ENCODE assay signal across 9 cellular contexts in the genomic region with DNA sequence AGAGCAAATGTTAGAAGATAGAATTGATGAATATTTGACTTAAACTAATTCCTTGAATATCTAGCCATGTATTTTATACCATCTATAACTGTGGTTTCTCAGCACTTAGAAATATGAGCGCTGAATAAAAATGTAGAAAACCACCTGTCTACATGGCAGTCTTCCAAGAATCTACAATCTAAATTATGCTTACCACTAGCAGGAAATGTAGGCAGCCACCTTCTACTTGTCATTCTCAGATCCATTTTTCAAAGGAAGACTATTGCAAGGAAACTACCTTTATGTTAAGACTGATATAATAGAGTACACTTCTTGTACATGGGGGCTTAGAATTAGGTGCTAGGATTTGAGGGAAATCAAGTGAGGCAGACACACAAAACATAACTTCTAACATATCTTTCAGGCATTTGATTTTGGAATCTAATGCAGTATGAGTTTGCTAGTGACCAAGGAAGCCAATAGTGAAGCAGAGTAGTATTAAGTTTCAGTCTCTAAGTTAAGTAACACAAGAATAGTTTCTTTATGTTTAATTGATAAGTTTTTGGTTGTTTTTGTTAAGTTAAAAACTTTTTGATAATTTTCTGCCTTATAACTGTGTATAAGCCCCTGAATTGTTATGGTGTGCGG.
A peak's percentile ranks its signal among the peaks of the same experiment; 100 is the strongest.
DNase-seq lines count a peak whose midpoint lies in the region; ATAC-seq and TF ChIP-seq lines count a peak whose summit lies in the region.
"Had no signal": no experiment of that assay in that cellular context is flagged by ENCODE, and none has a peak within 500 bp of the region (broad histone marks: within the 10 kb centered on the region; RNA-seq: fewer than 3 reads in every experiment).

No MANE protein-coding gene starts in this region.

- H3K36me3 Mint-ChIP-seq in CD4-positive, alpha-beta memory T cell: peaks cover 4 to 19% of the 10 kb centered on the region in 2 donors
- peaks cover 2% of the 10 kb centered on the region for H3K36me3 Mint-ChIP-seq in activated naive CD8-positive, alpha-beta T cell
- H3K36me3 Mint-ChIP-seq in Caco-2 (ENCODE audit: insufficient read depth, unreplicated experiment) (no peaks in the 10 kb centered on the region), nephron progenitor cell (ENCODE audit: low read depth) (no peaks in the 10 kb centered on the region)

- no peaks in the 10 kb centered on the region for H3K27me3 ChIP-seq in CD4-positive, alpha-beta memory T cell (ENCODE audit: insufficient read depth, low read length)
- H3K27me3 ChIP-seq in H7 (ENCODE audit: control insufficient read depth, insufficient read depth, low read length) (no peaks in the 10 kb centered on the region), Caco-2 (replicated peaks; ENCODE audit: control insufficient read depth, insufficient read depth, low read length) (no peaks in the 10 kb centered on the region)

- no TSS peak for BruUV-seq in Caco-2 (replicated peaks; lab: Mats Ljungman, UMichigan)

- no peak for TF ChIP-seq POLR2A in GM18505 (IDR thresholded peaks at IDR 0.05; ENCODE audit: borderline replicate concordance, extremely low read depth, insufficient read depth, insufficient read length)

- H3K4me3 Mint-ChIP-seq in CD4-positive, alpha-beta memory T cell: peak overlapping the region in 6 of 8 donors; percentile 1 to 52 (median 23)
- peak overlapping the region; percentile 38 for H3K4me3 Mint-ChIP-seq in activated naive CD8-positive, alpha-beta T cell
- H3K4me3 Mint-ChIP-seq in Caco-2 (ENCODE audit: unreplicated experiment) (no peak overlapping the region), nephron progenitor cell (no peak overlapping the region)

- DNase-seq in CD4-positive, alpha-beta memory T cell: peak in 4 of 5 donors; percentile 56 to 72 (median 64)
- DNase-seq in NCI-H1436 (lab: John Stamatoyannopoulos, UW) (peak; percentile 37), H7 (no peak), Caco-2 (no peak), nephron progenitor cell (no peak), occipital lobe (lab: John Stamatoyannopoulos, UW) (no peak)
- DNase-seq: trophoblast cell had no signal

- intact Hi-C loops in CD4-positive, alpha-beta memory T cell (cut with micrococcal nuclease): loop anchor here (2.0 kb wide), 1 partner anchor 23 kb away; no protein-coding TSS in a partner anchor
- intact Hi-C loops in Caco-2 (cut with micrococcal nuclease; ENCODE audit: unreplicated experiment): no loop called here

- H3K27me3 Mint-ChIP-seq in CD4-positive, alpha-beta memory T cell: no peaks in the 10 kb centered on the region
- no peaks in the 10 kb centered on the region for H3K27me3 Mint-ChIP-seq in activated naive CD8-positive, alpha-beta T cell
- H3K27me3 Mint-ChIP-seq in Caco-2 (ENCODE audit: insufficient read depth, unreplicated experiment) (no peaks in the 10 kb centered on the region), nephron progenitor cell (ENCODE audit: low read depth, poor library complexity) (no peaks in the 10 kb centered on the region)

- H3K4me1 Mint-ChIP-seq in CD4-positive, alpha-beta memory T cell: peaks cover 20 to 41% (median 31%) of the 10 kb centered on the region in 4 donors
- peaks cover 50% of the 10 kb centered on the region for H3K4me1 Mint-ChIP-seq in activated naive CD8-positive, alpha-beta T cell (ENCODE audit: low read depth)
- no peaks in the 10 kb centered on the region for H3K4me1 Mint-ChIP-seq in Caco-2 (ENCODE audit: low read depth, unreplicated experiment)
- H3K4me1 Mint-ChIP-seq in nephron progenitor cell: peaks cover 7% of the 10 kb centered on the region

- H3K4me3 ChIP-seq in CD4-positive, alpha-beta memory T cell (ENCODE audit: low read length in 2 of 2): no peak overlapping the region
- H3K4me3 ChIP-seq in H7 (ENCODE audit: insufficient read depth, low read depth, low read length) (no peak overlapping the region), Caco-2 (ENCODE audit: low read depth, low read length) (no peak overlapping the region)

- H3K27ac Mint-ChIP-seq in CD4-positive, alpha-beta memory T cell: peak overlapping the region; percentile 27 to 91 (median 81)
- peak overlapping the region; percentile 88 for H3K27ac Mint-ChIP-seq in activated naive CD8-positive, alpha-beta T cell
- H3K27ac Mint-ChIP-seq in Caco-2 (ENCODE audit: unreplicated experiment) (no peak overlapping the region), nephron progenitor cell (no peak overlapping the region)

- TF ChIP-seq CTCF in Caco-2 (IDR thresholded peaks at IDR 0.05; ENCODE audit: insufficient read depth in 1 of 2, low read depth in 1 of 2, low read length in 1 of 2, severe bottlenecking in 1 of 2, unreplicated experiment in 1 of 2) (no peak), nephron progenitor cell (IDR thresholded peaks at IDR 0.05) (no peak)

- peaks cover 0 to 11% (median 4%) of the 10 kb centered on the region in 8 donors for H3K9me3 Mint-ChIP-seq in CD4-positive, alpha-beta memory T cell
- no peaks in the 10 kb centered on the region for H3K9me3 Mint-ChIP-seq in activated naive CD8-positive, alpha-beta T cell (ENCODE audit: low read depth)
- H3K9me3 Mint-ChIP-seq in Caco-2 (ENCODE audit: unreplicated experiment) (no peaks in the 10 kb centered on the region), nephron progenitor cell (no peaks in the 10 kb centered on the region)

- H3K4me1 ChIP-seq in CD4-positive, alpha-beta memory T cell (ENCODE audit: insufficient read depth, low read length): peaks cover 34% of the 10 kb centered on the region
- H3K4me1 ChIP-seq in Caco-2: no peaks in the 10 kb centered on the region

- no peaks in the 10 kb centered on the region for H3K9me3 ChIP-seq in CD4-positive, alpha-beta memory T cell (ENCODE audit: control insufficient read depth in 1 of 2, low read length in 2 of 2)
- H3K9me3 ChIP-seq in Caco-2: no peaks in the 10 kb centered on the region

- no peaks in the 10 kb centered on the region for H3K36me3 ChIP-seq in CD4-positive, alpha-beta memory T cell (ENCODE audit: insufficient read depth, low read length)
- H3K36me3 ChIP-seq in H7 (replicated peaks; ENCODE audit: control insufficient read depth, insufficient read depth, low read length) (no peaks in the 10 kb centered on the region), Caco-2 (ENCODE audit: control insufficient read depth, insufficient read depth, low read length) (no peaks in the 10 kb centered on the region)

- POLR2A ChIA-PET in CD4-positive, alpha-beta memory T cell (lab: Charles Lee; ENCODE audit: partially characterized antibody): interaction anchor here (0.6 to 0.9 kb wide), 3 partner anchors 17 to 177 kb away, joined by 3 read pairs; no protein-coding TSS in a partner anchor
- POLR2A ChIA-PET in Caco-2 (lab: Charles Lee): no interaction called here

- ATAC-seq in GM18505 (IDR thresholded peaks at IDR 0.05; ENCODE audit: unreplicated experiment): peak; percentile 56

- CTCF ChIA-PET in CD4-positive, alpha-beta memory T cell (lab: Charles Lee; ENCODE audit: partially characterized antibody): interaction anchor here (1.0 to 1.1 kb wide), 2 partner anchors 19 to 176 kb away, joined by 3 read pairs; no protein-coding TSS in a partner anchor
- CTCF ChIA-PET in Caco-2 (lab: Charles Lee): no interaction called here

- peak overlapping the region; percentile 23 for H3K27ac ChIP-seq in CD4-positive, alpha-beta memory T cell (ENCODE audit: low read depth, low read length)

Comparison
In these comparisons a context has a peak if more than half of its experiments do, and no peak if none do; other contexts are left out.
1. DNase-seq: peak in CD4-positive, alpha-beta memory T cell (4 of 5) and NCI-H1436 (single experiment); none in H7 (single experiment), Caco-2 (0 of 2), nephron progenitor cell (single experiment) and occipital lobe (single experiment).
2. H3K27ac Mint-ChIP-seq: peak in CD4-positive, alpha-beta memory T cell (7 of 7) and activated naive CD8-positive, alpha-beta T cell (single experiment); none in Caco-2 (single experiment) and nephron progenitor cell (single experiment).
3. H3K4me3 Mint-ChIP-seq: peak in CD4-positive, alpha-beta memory T cell (6 of 8) and activated naive CD8-positive, alpha-beta T cell (single experiment); none in Caco-2 (single experiment) and nephron progenitor cell (single experiment).